8 cellular contexts compared by ENCODE assay signal in genomic region chr17:68435876-68436842, GRCh38. TPM values are rescaled to one million over a fixed set of nuclear protein-coding genes. Genes with fewer than 3 reads are reported as not detected.
DNase-seq lines count a peak whose midpoint lies in the region; ATAC-seq and TF ChIP-seq lines count a peak whose summit lies in the region.

No MANE protein-coding gene starts in this region.

- no peak overlapping the region for H3K27ac ChIP-seq in liver (ENCODE audit: low read depth in 1 of 2, low read length in 2 of 2)

- peak; percentile 91 to 93 for TF ChIP-seq RAD21 in liver (IDR thresholded peaks at IDR 0.05)

- DNase-seq in NCI-H524 (lab: John Stamatoyannopoulos, UW) (peak; percentile 75 to 86), choroid plexus epithelial cell (ENCODE audit: low read depth) (peak; percentile 90)
- peak; percentile 80 to 89 for DNase-seq in activated CD4-positive, alpha-beta T cell treated with anti-CD3 and anti-CD28 coated beads for 4 hours
- peak; percentile 70 for DNase-seq in stimulated activated CD8-positive, alpha-beta memory T cell treated with anti-CD3 and anti-CD28 coated beads, Interleukin-12 subunit alpha, Interleukin-12 subunit beta, amount 100 ng/mL, for 1 hour (ENCODE audit: low read depth)

- 63% methylated on average over 20 of the region's 20 CpGs for WGBS in liver

- H3K36me3 ChIP-seq in liver (ENCODE audit: control insufficient read depth in 4 of 4, insufficient read depth in 3 of 4, low read depth in 1 of 4, low read length in 3 of 4) = peaks cover 2 to 21% (median 16%) of the 10 kb centered on the region in 4 donors

- ATAC-seq in HG03342 (IDR thresholded peaks at IDR 0.05; ENCODE audit: unreplicated experiment) = peak; percentile 58
- ATAC-seq in GM18873 (IDR thresholded peaks at IDR 0.05; ENCODE audit: low FRiP score, unreplicated experiment) = no peak

- H3K9ac ChIP-seq in liver (ENCODE audit: low read depth in 1 of 2, low read length in 2 of 2) = no peak overlapping the region

- H3K9me3 ChIP-seq in liver (ENCODE audit: control insufficient read depth in 4 of 4, low read length in 3 of 4) = no peaks in the 10 kb centered on the region

- TF ChIP-seq CTCF in GM12801 (IDR thresholded peaks at IDR 0.05; ENCODE audit: extremely low read depth, insufficient read length) = peak; percentile 85
- TF ChIP-seq CTCF in choroid plexus epithelial cell (conservative IDR thresholded peaks at IDR 0.05; ENCODE audit: low read depth, low read length) = peak; percentile 97
- TF ChIP-seq CTCF in liver (IDR thresholded peaks at IDR 0.05; ENCODE audit: low read depth, low read length, missing input control) = peak; percentile 95

- no peaks in the 10 kb centered on the region for H3K27me3 ChIP-seq in liver (ENCODE audit: control insufficient read depth in 4 of 4, insufficient read depth in 4 of 4, low read length in 3 of 4)

- H3K4me1 ChIP-seq in liver (ENCODE audit: control insufficient read depth in 4 of 4, insufficient read depth in 4 of 4, low read length in 3 of 4) = peaks cover 0 to 21% (median 10%) of the 10 kb centered on the region in 4 donors

- H3K4me3 ChIP-seq in choroid plexus epithelial cell (ENCODE audit: low read depth, low read length) = no peak overlapping the region
- no peak overlapping the region for H3K4me3 ChIP-seq in liver (ENCODE audit: low read depth in 1 of 3, low read length in 3 of 3)

TF ChIP-seq in liver, 16 proteins besides CTCF, POLR2A, EP300 and RAD21:
- TF ChIP-seq RXRA (IDR thresholded peaks at IDR 0.05) (peak in 1 of 2 donors; percentile 9), HNF4A (conservative IDR thresholded peaks at IDR 0.05) (no peak)

RNA-seq across cellular contexts. Expression of gene WIPI1, which starts 21.1 kb away (rescaled TPM):
- 10 to 100 TPM; 37.9 to 48.6 TPM for total RNA-seq in liver
- polyA plus RNA-seq in liver = 10 to 100 TPM; 21.1 to 21.7 TPM
